In the genomic region with DNA sequence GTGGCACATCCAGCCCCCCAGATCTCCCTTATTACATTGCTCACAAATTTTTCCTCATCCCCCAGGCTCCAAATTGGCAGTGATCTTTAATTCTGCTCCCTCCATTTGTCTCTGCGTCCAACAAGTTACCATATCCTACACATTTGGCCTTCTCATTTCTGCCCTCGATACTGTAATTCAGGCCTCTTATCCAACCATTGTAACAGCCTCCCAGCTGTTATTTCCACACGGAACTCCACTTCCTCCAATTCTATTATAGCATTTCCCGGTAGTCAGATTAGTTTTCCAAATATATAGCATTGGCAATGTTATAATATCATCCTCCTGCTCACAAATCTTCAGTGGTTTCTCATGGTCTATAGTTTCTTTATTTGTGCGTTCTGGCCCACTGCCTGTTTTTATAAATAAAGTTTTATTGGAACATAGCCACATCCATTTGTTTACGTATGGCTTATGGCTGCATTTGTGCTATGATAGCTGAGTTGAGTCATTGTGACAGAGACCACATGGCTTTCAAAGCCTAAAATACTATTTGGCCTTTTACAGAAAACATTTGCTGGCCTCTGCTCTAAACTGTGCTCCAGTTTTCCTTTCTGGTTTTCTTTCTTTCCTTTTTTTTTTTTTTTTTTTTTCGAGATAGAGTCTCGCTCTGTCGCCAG, we compare ENCODE assay signal across 16 cellular contexts.
DNase-seq lines count a peak whose midpoint lies in the region; ATAC-seq and TF ChIP-seq lines count a peak whose summit lies in the region.
"Had no signal": no experiment of that assay in that cellular context is flagged by ENCODE, and none has a peak within 500 bp of the region (broad histone marks: within the 10 kb centered on the region; RNA-seq: fewer than 3 reads in every experiment).

No MANE protein-coding gene starts in this region.

- H3K36me3 Mint-ChIP-seq in activated CD4-positive, alpha-beta memory T cell treated with anti-CD3 and anti-CD28 coated beads for 36 hours: no peaks in the 10 kb centered on the region
- H3K36me3 Mint-ChIP-seq: stimulated activated effector memory CD8-positive, alpha-beta T cell treated with anti-CD3 and anti-CD28 coated beads, Interleukin-12 subunit alpha, Interleukin-12 subunit beta, amount 100 ng/mL, for 72 hours had no signal

- H3K36me3 ChIP-seq in SJSA1 (no peaks in the 10 kb centered on the region), parathyroid adenoma (ENCODE audit: control insufficient read depth, insufficient read depth, low read length) (no peaks in the 10 kb centered on the region)
- H3K36me3 ChIP-seq: neutrophil had no signal

- no peak overlapping the region for H3K4me3 ChIP-seq in SJSA1
- H3K4me3 ChIP-seq in fibroblast of the aortic adventitia (ENCODE audit: low read depth, low read length): no peak overlapping the region
- no peak overlapping the region for H3K4me3 ChIP-seq in parathyroid adenoma (ENCODE audit: low read depth, low read length)

- peaks cover 9% of the 10 kb centered on the region for H3K9me3 Mint-ChIP-seq in activated CD4-positive, alpha-beta memory T cell treated with anti-CD3 and anti-CD28 coated beads for 36 hours
- H3K9me3 Mint-ChIP-seq: stimulated activated effector memory CD8-positive, alpha-beta T cell treated with anti-CD3 and anti-CD28 coated beads, Interleukin-12 subunit alpha, Interleukin-12 subunit beta, amount 100 ng/mL, for 72 hours had no signal

- H3K4me2 ChIP-seq in parathyroid adenoma (ENCODE audit: low read length): no peak overlapping the region

- H3K27ac ChIP-seq in SJSA1: peak overlapping the region; percentile 74
- H3K27ac ChIP-seq in parathyroid adenoma: peak overlapping the region; percentile 33
- H3K27ac ChIP-seq: neutrophil had no signal

- H3K4me1 ChIP-seq in SJSA1 (replicated peaks) (peaks cover 21% of the 10 kb centered on the region), parathyroid adenoma (no peaks in the 10 kb centered on the region)

- H3K79me2 ChIP-seq in parathyroid adenoma: no peaks in the 10 kb centered on the region

- H3K4me3 Mint-ChIP-seq in activated CD4-positive, alpha-beta memory T cell treated with anti-CD3 and anti-CD28 coated beads for 36 hours: no peak overlapping the region
- H3K4me3 Mint-ChIP-seq: stimulated activated effector memory CD8-positive, alpha-beta T cell treated with anti-CD3 and anti-CD28 coated beads, Interleukin-12 subunit alpha, Interleukin-12 subunit beta, amount 100 ng/mL, for 72 hours; T-helper 2 cell treated with Interferon-gamma antibody and Interleukin-4, amounts not matched to agents 5 μg/mL and 100 μg/mL, for 36 hours had no signal

- POLR2A ChIA-PET in activated CD4-positive, alpha-beta memory T cell treated with anti-CD3 and anti-CD28 coated beads for 36 hours (lab: Charles Lee): interaction anchor here (0.6 kb wide), 1 partner anchor 20 kb away, joined by 3 read pairs; no protein-coding TSS in a partner anchor

- no peaks in the 10 kb centered on the region for H3K27me3 Mint-ChIP-seq in activated CD4-positive, alpha-beta memory T cell treated with anti-CD3 and anti-CD28 coated beads for 36 hours

- TF ChIP-seq CTCF in fibroblast of the aortic adventitia (IDR thresholded peaks at IDR 0.05; ENCODE audit: insufficient read depth, low read length) (no peak), parathyroid adenoma (IDR thresholded peaks at IDR 0.05) (no peak)

- no peaks in the 10 kb centered on the region for H3K4me1 Mint-ChIP-seq in activated CD4-positive, alpha-beta memory T cell treated with anti-CD3 and anti-CD28 coated beads for 36 hours (ENCODE audit: low read depth)
- H3K4me1 Mint-ChIP-seq: stimulated activated effector memory CD8-positive, alpha-beta T cell treated with anti-CD3 and anti-CD28 coated beads, Interleukin-12 subunit alpha, Interleukin-12 subunit beta, amount 100 ng/mL, for 72 hours had no signal

- no peak overlapping the region for H3K27ac Mint-ChIP-seq in activated CD4-positive, alpha-beta memory T cell treated with anti-CD3 and anti-CD28 coated beads for 36 hours
- H3K27ac Mint-ChIP-seq: stimulated activated effector memory CD8-positive, alpha-beta T cell treated with anti-CD3 and anti-CD28 coated beads, Interleukin-12 subunit alpha, Interleukin-12 subunit beta, amount 100 ng/mL, for 72 hours; T-helper 2 cell treated with Interferon-gamma antibody and Interleukin-4, amounts not matched to agents 5 μg/mL and 100 μg/mL, for 36 hours had no signal

- H3K9ac ChIP-seq in parathyroid adenoma: no peak overlapping the region

- peak; percentile 16 for DNase-seq in EL
- DNase-seq in SJSA1 (ENCODE audit: low read depth in 1 of 2, low spot score in 2 of 2): no peak
- peak; percentile 80 for DNase-seq in fibroblast of the aortic adventitia (ENCODE audit: low read depth)
- no peak for DNase-seq in NCI-H1417 (lab: John Stamatoyannopoulos, UW)
- no peak for DNase-seq in activated CD4-positive, alpha-beta memory T cell treated with anti-CD3 and anti-CD28 coated beads for 36 hours
- no peak for DNase-seq in pons (ENCODE audit: low spot score)
- DNase-seq: activated CD4-positive, alpha-beta T cell treated with anti-CD3 and anti-CD28 coated beads, Interleukin-2, amount 50 U/mL, for 1 hour; activated effector memory CD4-positive, alpha-beta T cell treated with Interleukin-2 at 50 U/mL for 16 hours; central memory CD4-positive, alpha-beta T cell; Kasumi-1 had no signal

- CTCF ChIA-PET in activated CD4-positive, alpha-beta memory T cell treated with anti-CD3 and anti-CD28 coated beads for 36 hours (lab: Charles Lee): no interaction called here

- H3K27me3 ChIP-seq in SJSA1 (replicated peaks) (no peaks in the 10 kb centered on the region), parathyroid adenoma (ENCODE audit: control insufficient read depth, insufficient read depth, low read length) (no peaks in the 10 kb centered on the region)
- H3K27me3 ChIP-seq: neutrophil had no signal

- intact Hi-C loops in activated CD4-positive, alpha-beta memory T cell treated with anti-CD3 and anti-CD28 coated beads for 36 hours (cut with micrococcal nuclease): no loop called here

- H3K9me3 ChIP-seq in SJSA1 (replicated peaks): no peaks in the 10 kb centered on the region; the same call in 1 of the 2 replicates
- H3K9me3 ChIP-seq in parathyroid adenoma (ENCODE audit: control insufficient read depth, low read length): peaks cover 4% of the 10 kb centered on the region
- H3K9me3 ChIP-seq: neutrophil had no signal

- no peak overlapping the region for H2AFZ ChIP-seq in parathyroid adenoma

- ATAC-seq in HG03039 (IDR thresholded peaks at IDR 0.05; ENCODE audit: unreplicated experiment): no peak
- ATAC-seq: Panc1; stimulated activated effector memory CD8-positive, alpha-beta T cell treated with anti-CD3 and anti-CD28 coated beads, Interleukin-12 subunit alpha, Interleukin-12 subunit beta, amount 100 ng/mL, for 72 hours had no signal

Comparison
In these comparisons a context has a peak if more than half of its experiments do, and no peak if none do; other contexts are left out.
1. DNase-seq: peak in EL (single experiment) and fibroblast of the aortic adventitia (single experiment); none in SJSA1 (0 of 2), NCI-H1417 (0 of 3), activated CD4-positive, alpha-beta memory T cell treated with anti-CD3 and anti-CD28 coated beads for 36 hours (single experiment) and pons (single experiment).